In the genomic region with DNA sequence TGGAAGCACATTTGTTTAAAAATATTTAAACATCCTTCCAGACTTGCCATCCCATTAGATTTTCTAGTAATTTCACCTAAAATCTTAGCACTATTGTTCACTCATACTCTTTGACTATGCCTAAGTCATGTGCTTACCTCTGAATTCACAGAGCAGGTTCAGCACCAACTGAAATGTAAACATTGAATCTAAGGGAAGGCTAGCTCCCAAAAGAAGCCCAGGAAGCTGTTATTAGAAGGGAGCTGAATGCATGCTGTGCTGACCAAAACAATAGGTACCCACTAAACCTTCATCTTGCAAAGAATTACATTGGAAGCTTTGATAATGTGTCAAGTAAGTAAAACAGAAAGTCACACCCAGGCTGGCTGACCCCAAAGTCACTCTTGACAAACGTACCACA, we compare ENCODE assay signal across 1 cellular context.
TF ChIP-seq lines count a peak whose summit lies in the region.

No MANE protein-coding gene starts in this region.

TF ChIP-seq in H1, 55 proteins besides CTCF, POLR2A, EP300 and RAD21:
- no peak for TF ChIP-seq ZNF274 (IDR thresholded peaks at IDR 0.05; ENCODE audit: borderline replicate concordance, extremely low read depth, low read length)
- TF ChIP-seq KDM4A (IDR thresholded peaks at IDR 0.05; ENCODE audit: low read depth, low read length, severe bottlenecking) = no peak
- TF ChIP-seq EZH2 (IDR thresholded peaks at IDR 0.05; ENCODE audit: low read depth, low read length, severe bottlenecking) = no peak
- no peak for TF ChIP-seq TAF1 (IDR thresholded peaks at IDR 0.05; ENCODE audit: low read depth, low read length)
- no peak for TF ChIP-seq MAFK (IDR thresholded peaks at IDR 0.05; ENCODE audit: low read depth, low read length)
- no peak for TF ChIP-seq SIN3A (conservative IDR thresholded peaks at IDR 0.05 in 1 of 2, IDR thresholded peaks at IDR 0.05 in 1 of 2; ENCODE audit: low read depth in 1 of 2, low read length in 2 of 2)
- no peak for TF ChIP-seq GABPA (IDR thresholded peaks at IDR 0.05; ENCODE audit: borderline replicate concordance, insufficient read depth, low read length)
- no peak for TF ChIP-seq TAF7 (optimal IDR thresholded peaks at IDR 0.05; ENCODE audit: borderline replicate concordance, low read depth, low read length)
- TF ChIP-seq CBX5 (IDR thresholded peaks at IDR 0.05; ENCODE audit: low read depth, low read length) = no peak
- no peak for TF ChIP-seq YY1 (IDR thresholded peaks at IDR 0.05; ENCODE audit: low read depth, low read length)
